In the genomic region with DNA sequence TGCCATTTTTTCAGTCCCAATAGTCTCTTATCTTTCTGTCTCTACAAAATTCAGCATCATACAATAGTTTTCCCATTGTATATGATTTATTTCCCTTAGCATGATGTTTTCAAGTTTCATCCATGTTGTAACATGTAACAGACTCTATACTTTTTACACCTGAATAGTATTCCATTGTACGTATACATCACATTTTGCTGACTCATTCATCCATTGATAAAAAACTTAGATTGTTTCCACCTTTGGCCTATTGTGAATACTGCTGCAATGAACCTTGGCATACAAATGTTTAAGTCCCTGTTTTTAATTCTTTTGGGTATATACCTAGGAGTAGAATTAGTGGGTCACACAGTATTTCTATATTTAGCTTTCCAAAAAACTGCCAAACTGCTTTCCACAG, we compare ENCODE assay signal across 10 cellular contexts.
"Had no signal": no experiment of that assay in that cellular context is flagged by ENCODE, and none has a peak within 500 bp of the region (broad histone marks: within the 10 kb centered on the region; RNA-seq: fewer than 3 reads in every experiment).

No MANE protein-coding gene starts in this region.

- H3K4me2 ChIP-seq: GM23338, KMS-11 had no signal

- DNase-seq: HFFc6, Karpas-422, KBM-7 had no signal

- ATAC-seq: GM23338, HCT116 had no signal

- H3K4me3 ChIP-seq: GM23338, HAP-1 had no signal

- H3K9me3 ChIP-seq: HAP-1 had no signal

- H3K9ac ChIP-seq: KMS-11 had no signal

- H3K36me3 ChIP-seq: HAP-1 had no signal

- H3K27ac Mint-ChIP-seq: GM23338, HFFc6 had no signal

- H3K4me3 Mint-ChIP-seq: GM23338, HFFc6 had no signal

- H2AFZ ChIP-seq: GM23338 had no signal

- H3K27ac ChIP-seq: KMS-11 had no signal

- H3K9me3 Mint-ChIP-seq: GM23338, HFFc6 had no signal

- FAIRE-seq: H1, H54, HTR-8/SVneo had no signal
